9 cellular contexts compared by ENCODE assay signal in genomic region chrX:151722241-151722846, GRCh38. TPM values are rescaled to one million over a fixed set of nuclear protein-coding genes. Genes with fewer than 3 reads are reported as not detected.
A peak's percentile ranks its signal among the peaks of the same experiment; 100 is the strongest.
DNase-seq lines count a peak whose midpoint lies in the region; ATAC-seq lines count a peak whose summit lies in the region.
"Had no signal": no experiment of that assay in that cellular context is flagged by ENCODE, and none has a peak within 500 bp of the region (broad histone marks: within the 10 kb centered on the region; RNA-seq: fewer than 3 reads in every experiment).

No MANE protein-coding gene starts in this region.

- no peak overlapping the region for H3K9ac ChIP-seq in trophoblast cell (ENCODE audit: low read length)

- no peak overlapping the region for H3K18ac ChIP-seq in trophoblast cell (ENCODE audit: low read length)

- no peaks in the 10 kb centered on the region for H3K79me2 ChIP-seq in trophoblast cell (ENCODE audit: control insufficient read depth, insufficient read depth, low read length, poor library complexity)

- no peak overlapping the region for H2AK5ac ChIP-seq in trophoblast cell (ENCODE audit: low read length)

- ATAC-seq in GM21576 (IDR thresholded peaks at IDR 0.05; ENCODE audit: unreplicated experiment) (no peak), HG03159 (IDR thresholded peaks at IDR 0.05; ENCODE audit: unreplicated experiment) (no peak)

- H3K27ac ChIP-seq in trophoblast cell (ENCODE audit: low read depth, low read length), result no peak overlapping the region

- no peak overlapping the region for H2BK120ac ChIP-seq in trophoblast cell (ENCODE audit: insufficient read depth, low read length, poor library complexity)

- H2AFZ ChIP-seq in trophoblast cell (ENCODE audit: insufficient read depth, low read length, poor library complexity), result peak overlapping the region; percentile 17

- H3K23ac ChIP-seq in trophoblast cell (ENCODE audit: low read length), result no peak overlapping the region

- no peak overlapping the region for H4K8ac ChIP-seq in trophoblast cell (ENCODE audit: low read depth, low read length)

- H3K4ac ChIP-seq in trophoblast cell (ENCODE audit: low read depth, low read length), result no peak overlapping the region

- H3K14ac ChIP-seq in trophoblast cell (ENCODE audit: low read length), result no peak overlapping the region

- H2BK5ac ChIP-seq in trophoblast cell (ENCODE audit: low read depth, low read length, poor library complexity), result no peak overlapping the region

- no peaks in the 10 kb centered on the region for H3K79me1 ChIP-seq in trophoblast cell (ENCODE audit: low read length)

- no peak overlapping the region for H3K4me2 ChIP-seq in trophoblast cell (ENCODE audit: low read length)

- no peak overlapping the region for H4K12ac ChIP-seq in trophoblast cell (ENCODE audit: low read depth, low read length)

- H3K9me3 ChIP-seq in trophoblast cell (ENCODE audit: insufficient read depth, low read depth, low read length), result no peaks in the 10 kb centered on the region

- H4K91ac ChIP-seq in trophoblast cell (ENCODE audit: low read depth, low read length), result no peak overlapping the region

- peaks cover 0 to 3% of the 10 kb centered on the region in 2 experiments for H3K4me1 ChIP-seq in trophoblast cell (ENCODE audit: control insufficient read depth in 1 of 2, insufficient read depth in 2 of 2, low read length in 2 of 2)

- no peak overlapping the region for H2BK12ac ChIP-seq in trophoblast cell (ENCODE audit: low read length)

- no peaks in the 10 kb centered on the region for H3K36me3 ChIP-seq in trophoblast cell (ENCODE audit: control insufficient read depth in 1 of 2, insufficient read depth in 2 of 2, low read length in 2 of 2)

- WGBS in trophoblast cell (ENCODE audit: extremely low coverage, insufficient coverage, insufficient read length), result no CpG with 5 or more reads among the region's 24 CpGs

- no peak overlapping the region for H3K4me3 ChIP-seq in trophoblast cell (ENCODE audit: low read depth, low read length)

- no peaks in the 10 kb centered on the region for H3K27me3 ChIP-seq in trophoblast cell (ENCODE audit: insufficient read depth, low read length)

- peak; percentile 76 for DNase-seq in GM03348 (ENCODE audit: low spot score)
- DNase-seq in NCI-H146 (lab: John Stamatoyannopoulos, UW), result peak; percentile 6
- DNase-seq in fibroblast of peridontal ligament (ENCODE audit: extremely low read depth), result peak; percentile 18
- peak in 1 of 2 donors; percentile 41 for DNase-seq in trophoblast cell
- DNase-seq in occipital lobe (lab: John Stamatoyannopoulos, UW), result no peak
- DNase-seq in NCI-H1092 (lab: John Stamatoyannopoulos, UW), result no peak
- DNase-seq: activated T-cell treated with anti-CD3 and anti-CD28 coated beads, Interleukin-2, amount 50 U/mL, for 24 hours had no signal

RNA-seq across cellular contexts. Expression of gene FATE1, which starts 6.5 kb away (rescaled TPM):
- polyA plus RNA-seq in trophoblast cell (2013), result not detected in 2 replicates
- total RNA-seq in occipital lobe, result not detected

RNA-seq across cellular contexts. Expression of gene CNGA2, which starts 12.2 kb away (rescaled TPM):
- polyA plus RNA-seq in trophoblast cell (2013), result not detected in 2 replicates
- total RNA-seq in occipital lobe, result not detected

RNA-seq across cellular contexts. Expression of gene PRRG3, which starts 27.1 kb away (rescaled TPM):
- 0.04 and 0.07 TPM in 2 replicates for polyA plus RNA-seq in trophoblast cell (2013)
- 7.2 TPM for total RNA-seq in occipital lobe

Comparison
In these comparisons a context has a peak if more than half of its experiments do, and no peak if none do; other contexts are left out.
1. DNase-seq: peak in GM03348 (single experiment), NCI-H146 (single experiment) and fibroblast of peridontal ligament (single experiment); none in occipital lobe (single experiment) and NCI-H1092 (single experiment).